Comparison of ENCODE assay signal across 27 cellular contexts in genomic region chr7:157904866-157905215, GRCh38.
"Had no signal": no experiment of that assay in that cellular context is flagged by ENCODE, and none has a peak within 500 bp of the region (broad histone marks: within the 10 kb centered on the region; RNA-seq: fewer than 3 reads in every experiment).

No MANE protein-coding gene starts in this region.

- H3K9me3 Mint-ChIP-seq: activated naive CD4-positive, alpha-beta T cell treated with anti-CD3 and anti-CD28 coated beads for 36 hours; activated naive CD8-positive, alpha-beta T cell treated with anti-CD3 and anti-CD28 coated beads, Interleukin-2, amount 10 ng/mL, durations not matched to agents 7 days and 5 days; activated T-cell treated with anti-CD3 and anti-CD28 coated beads, Interleukin-2, amount 50 U/mL, for 24 hours; activated T-helper 1 cell treated with anti-CD3 and anti-CD28 coated beads, Interleukin-12 subunit alpha, Interleukin-12 subunit beta, Interleukin-2, Interleukin-4 antibody, amounts not matched to agents 30 ng/mL and 10 ng/mL and 1 ng/mL, durations not matched to agents 14 hours and 24 hours and 36 hours; T-cell had no signal

- H3K27me3 ChIP-seq: adrenal gland had no signal

- H3K27ac Mint-ChIP-seq: activated CD4-positive, alpha-beta T cell treated with anti-CD3 and anti-CD28 coated beads for 36 hours; activated CD8-positive, alpha-beta T cell treated with anti-CD3 and anti-CD28 coated beads, Interleukin-2, amount 10 ng/mL, durations not matched to agents 7 days and 5 days; activated naive CD4-positive, alpha-beta T cell treated with anti-CD3 and anti-CD28 coated beads for 36 hours; activated naive CD8-positive, alpha-beta T cell treated with anti-CD3 and anti-CD28 coated beads, Interleukin-2, amount 10 ng/mL, durations not matched to agents 7 days and 5 days; activated T-cell treated with anti-CD3 and anti-CD28 coated beads, Interleukin-2, amount 50 U/mL, for 24 hours; activated T-helper 1 cell treated with anti-CD3 and anti-CD28 coated beads, Interleukin-12 subunit alpha, Interleukin-12 subunit beta, Interleukin-2, Interleukin-4 antibody, amounts not matched to agents 30 ng/mL and 10 ng/mL and 1 ng/mL, durations not matched to agents 14 hours and 24 hours and 36 hours; T-cell had no signal

- H3K36me3 ChIP-seq: adrenal gland, WERI-Rb-1 had no signal

- H3K4me3 Mint-ChIP-seq: activated CD4-positive, alpha-beta T cell treated with anti-CD3 and anti-CD28 coated beads for 36 hours; activated CD8-positive, alpha-beta T cell treated with anti-CD3 and anti-CD28 coated beads, Interleukin-2, amount 10 ng/mL, durations not matched to agents 7 days and 5 days; activated naive CD4-positive, alpha-beta T cell treated with anti-CD3 and anti-CD28 coated beads for 36 hours; activated naive CD8-positive, alpha-beta T cell treated with anti-CD3 and anti-CD28 coated beads, Interleukin-2, amount 10 ng/mL, durations not matched to agents 7 days and 5 days; activated T-cell treated with anti-CD3 and anti-CD28 coated beads, Interleukin-2, amount 50 U/mL, for 24 hours; activated T-helper 1 cell treated with anti-CD3 and anti-CD28 coated beads, Interleukin-12 subunit alpha, Interleukin-12 subunit beta, Interleukin-2, Interleukin-4 antibody, amounts not matched to agents 30 ng/mL and 10 ng/mL and 1 ng/mL, durations not matched to agents 14 hours and 24 hours and 36 hours; T-cell had no signal

- H3K27ac ChIP-seq: adrenal gland, SK-N-MC, WERI-Rb-1 had no signal

- H3K4me3 ChIP-seq: adrenal gland, SK-N-MC had no signal

- H3K9me3 ChIP-seq: adrenal gland had no signal

- DNase-seq: activated CD8-positive, alpha-beta memory T cell treated with anti-CD3 and anti-CD28 coated beads, Interleukin-2, amount 50 U/mL, for 48 hours; activated CD8-positive, alpha-beta T cell treated with anti-CD3 and anti-CD28 coated beads, Interleukin-2, amount 10 ng/mL, durations not matched to agents 7 days and 5 days; activated gamma-delta T cell; activated naive CD4-positive, alpha-beta T cell treated with anti-CD3 and anti-CD28 coated beads for 36 hours; activated naive CD8-positive, alpha-beta T cell treated with anti-CD3 and anti-CD28 coated beads, Interleukin-2, amount 10 ng/mL, durations not matched to agents 7 days and 5 days; activated T-cell treated with anti-CD3 and anti-CD28 coated beads, Interleukin-2, amount 50 U/mL, for 24 hours; adrenal gland; anterior cingulate cortex; cerebellar nuclear complex; Kasumi-1; KBM-7; NCI-H1048; NCI-H146; NCI-H187 treated with DMSO at 0.1 percent for 48 hours; NCI-H2081 treated with DMSO at 0.1 percent for 48 hours; NCI-H2171 treated with DMSO at 0.1 percent for 48 hours; NCI-H226; NCI-H526; NCI-H774; T-helper 2 cell; T1000; WERI-Rb-1 had no signal

- FAIRE-seq: TTC549 had no signal

- H3K27me3 Mint-ChIP-seq: activated CD4-positive, alpha-beta T cell treated with anti-CD3 and anti-CD28 coated beads for 36 hours; T-cell had no signal

- H3K4me1 Mint-ChIP-seq: activated naive CD8-positive, alpha-beta T cell treated with anti-CD3 and anti-CD28 coated beads, Interleukin-2, amount 10 ng/mL, durations not matched to agents 7 days and 5 days; T-cell had no signal

- H3K36me3 Mint-ChIP-seq: activated naive CD8-positive, alpha-beta T cell treated with anti-CD3 and anti-CD28 coated beads, Interleukin-2, amount 10 ng/mL, durations not matched to agents 7 days and 5 days; T-cell had no signal

- H3K4me1 ChIP-seq: adrenal gland had no signal
